8 cellular contexts compared by ENCODE assay signal in the genomic region with DNA sequence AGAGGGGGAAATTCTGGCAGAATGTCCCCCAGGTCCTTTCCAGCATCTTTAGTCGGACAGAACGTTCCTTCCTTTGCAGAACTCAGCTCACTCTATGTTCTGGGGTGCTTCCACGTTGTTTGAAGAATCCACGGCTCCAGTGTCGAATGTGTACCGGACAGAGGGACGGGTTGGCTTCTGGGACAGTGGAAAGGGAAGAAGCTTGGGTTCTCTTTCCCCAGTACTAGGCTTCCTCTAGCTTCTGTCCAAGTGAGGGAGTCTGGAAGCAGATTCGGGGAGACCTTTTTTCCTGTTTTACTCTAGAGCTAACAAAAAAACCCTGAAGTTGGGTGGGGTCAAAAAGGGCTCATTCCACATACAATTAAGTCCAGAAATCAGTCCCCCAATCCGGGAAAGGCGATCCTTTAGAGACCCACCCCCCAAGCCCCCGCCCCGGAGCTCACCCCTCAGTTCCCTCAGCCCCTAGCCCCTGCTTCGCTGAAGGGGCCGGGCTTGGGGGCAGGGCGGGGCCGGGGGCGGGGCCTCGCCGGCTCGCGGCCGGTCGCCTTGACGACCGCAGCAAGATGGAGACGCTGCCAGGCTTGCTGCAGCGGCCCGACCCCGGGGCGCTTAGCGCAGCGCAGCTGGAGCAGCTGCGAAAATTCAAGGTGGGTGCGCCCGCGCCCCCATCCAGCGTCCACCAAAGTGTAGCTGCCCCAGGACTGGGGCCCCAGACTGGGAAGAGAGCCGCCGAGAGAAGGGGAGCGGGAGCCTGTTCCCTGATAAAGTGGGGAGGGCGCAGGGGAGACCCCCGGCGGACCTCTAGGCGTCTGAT. TPM values are rescaled to one million over a fixed set of nuclear protein-coding genes. Genes with fewer than 3 reads are reported as not detected.
DNase-seq lines count a peak whose midpoint lies in the region; ATAC-seq, FAIRE-seq and TF ChIP-seq lines count a peak whose summit lies in the region.

A gene with protein sequence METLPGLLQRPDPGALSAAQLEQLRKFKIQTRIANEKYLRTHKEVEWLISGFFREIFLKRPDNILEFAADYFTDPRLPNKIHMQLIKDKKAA (plus strand): TSS at position 549 of the 814 bp plus-strand sequence. CDS start 15 bp downstream, at position 564.

- H3K27me3 ChIP-seq in effector memory CD4-positive, alpha-beta T cell (replicated peaks; ENCODE audit: control insufficient read depth, insufficient read depth, low read length, poor library complexity, severe bottlenecking): peaks cover 13% of the 10 kb centered on the region
- H3K27me3 ChIP-seq in mononuclear cell (ENCODE audit: insufficient read depth, low read length): peaks cover 68% of the 10 kb centered on the region

- no peaks in the 10 kb centered on the region for H3K36me3 Mint-ChIP-seq in activated B cell treated with CpG ODN at 0.5 μM for 24 hours (ENCODE audit: low read depth)
- no peaks in the 10 kb centered on the region for H3K36me3 Mint-ChIP-seq in stimulated activated naive CD8-positive, alpha-beta T cell treated with anti-CD3 and anti-CD28 coated beads, Interleukin-15, Interleukin-2, amounts not matched to agents 100 ng/mL and 50 ng/mL, for 24 hours (ENCODE audit: low read depth)

- intact Hi-C loops in activated B cell treated with CpG ODN at 0.5 μM for 24 hours (cut with micrococcal nuclease): loop anchor here (1.0 kb wide), 1 partner anchor 42 kb away; a partner anchor contains a TSS

- peak within 1 kb of the TSS; percentile 35 for H3K27ac Mint-ChIP-seq in activated B cell treated with CpG ODN at 0.5 μM for 24 hours
- no peak within 1 kb of the TSS for H3K27ac Mint-ChIP-seq in stimulated activated naive CD8-positive, alpha-beta T cell treated with anti-CD3 and anti-CD28 coated beads, Interleukin-15, Interleukin-2, amounts not matched to agents 100 ng/mL and 50 ng/mL, for 24 hours

- H3K4me3 ChIP-seq in effector memory CD4-positive, alpha-beta T cell (ENCODE audit: insufficient read depth, low read depth, low read length, poor library complexity, severe bottlenecking): peak within 1 kb of the TSS; percentile 50
- H3K4me3 ChIP-seq in mononuclear cell (ENCODE audit: low read length): peak within 1 kb of the TSS; percentile 38

- DNase-seq in GM12891 (ENCODE audit: insufficient read length, low spot score) (peak; percentile 93), activated B cell treated with CpG ODN at 0.5 μM for 24 hours (peak; percentile 36), SIG-M5 (lab: John Stamatoyannopoulos, UW) (no peak)
- DNase-seq in effector memory CD4-positive, alpha-beta T cell: peak in 1 of 3 donors; percentile 18

- H3K27me3 Mint-ChIP-seq in activated B cell treated with CpG ODN at 0.5 μM for 24 hours: peaks cover 50% of the 10 kb centered on the region
- peaks cover 78% of the 10 kb centered on the region for H3K27me3 Mint-ChIP-seq in stimulated activated naive CD8-positive, alpha-beta T cell treated with anti-CD3 and anti-CD28 coated beads, Interleukin-15, Interleukin-2, amounts not matched to agents 100 ng/mL and 50 ng/mL, for 24 hours

- H3K4me1 Mint-ChIP-seq in activated B cell treated with CpG ODN at 0.5 μM for 24 hours: peaks cover 27% of the 10 kb centered on the region
- peaks cover 29% of the 10 kb centered on the region for H3K4me1 Mint-ChIP-seq in stimulated activated naive CD8-positive, alpha-beta T cell treated with anti-CD3 and anti-CD28 coated beads, Interleukin-15, Interleukin-2, amounts not matched to agents 100 ng/mL and 50 ng/mL, for 24 hours (ENCODE audit: low read depth)

- H3K4me1 ChIP-seq in effector memory CD4-positive, alpha-beta T cell (ENCODE audit: control insufficient read depth, insufficient read depth, low read length, poor library complexity, severe bottlenecking): peaks cover 14% of the 10 kb centered on the region
- peaks cover 26% of the 10 kb centered on the region for H3K4me1 ChIP-seq in mononuclear cell (ENCODE audit: insufficient read depth, low read length)

- H3K4me3 Mint-ChIP-seq in activated B cell treated with CpG ODN at 0.5 μM for 24 hours: peak within 1 kb of the TSS; percentile 83
- peak within 1 kb of the TSS; percentile 75 for H3K4me3 Mint-ChIP-seq in stimulated activated naive CD8-positive, alpha-beta T cell treated with anti-CD3 and anti-CD28 coated beads, Interleukin-15, Interleukin-2, amounts not matched to agents 100 ng/mL and 50 ng/mL, for 24 hours

- no peak for FAIRE-seq in GM12891 (lab: Jason Lieb, UNC)

- H3K27ac ChIP-seq in effector memory CD4-positive, alpha-beta T cell (ENCODE audit: insufficient read depth, low read length, poor library complexity, severe bottlenecking): no peak within 1 kb of the TSS

- no peaks in the 10 kb centered on the region for H3K36me3 ChIP-seq in effector memory CD4-positive, alpha-beta T cell (ENCODE audit: control insufficient read depth, insufficient read depth, low read length)

- no peaks in the 10 kb centered on the region for H3K9me3 ChIP-seq in effector memory CD4-positive, alpha-beta T cell (ENCODE audit: control insufficient read depth, low read length)
- no peaks in the 10 kb centered on the region for H3K9me3 ChIP-seq in mononuclear cell (ENCODE audit: low read depth, low read length)

- POLR2A ChIA-PET in activated B cell treated with CpG ODN at 0.5 μM for 24 hours (lab: Charles Lee): interaction anchor here (0.8 kb wide), 1 partner anchor 109 kb away, joined by 3 read pairs; a partner anchor contains a TSS

- no peak for TF ChIP-seq CTCF in activated B cell treated with CpG ODN at 0.5 μM for 24 hours (IDR thresholded peaks at IDR 0.05)

- ATAC-seq in HG03342 (IDR thresholded peaks at IDR 0.05; ENCODE audit: unreplicated experiment) (peak; percentile 74), activated B cell treated with CpG ODN at 0.5 μM for 24 hours (ENCODE audit: low read depth) (peak; percentile 98), HG02588 (IDR thresholded peaks at IDR 0.05; ENCODE audit: unreplicated experiment) (no peak)

- CTCF ChIA-PET in activated B cell treated with CpG ODN at 0.5 μM for 24 hours (lab: Charles Lee): no interaction called here

- no peak for TF ChIP-seq POLR2A in GM12891 (IDR thresholded peaks at IDR 0.05; ENCODE audit: low read depth, low read length)

- no peaks in the 10 kb centered on the region for H3K9me3 Mint-ChIP-seq in activated B cell treated with CpG ODN at 0.5 μM for 24 hours
- no peaks in the 10 kb centered on the region for H3K9me3 Mint-ChIP-seq in stimulated activated naive CD8-positive, alpha-beta T cell treated with anti-CD3 and anti-CD28 coated beads, Interleukin-15, Interleukin-2, amounts not matched to agents 100 ng/mL and 50 ng/mL, for 24 hours

TF ChIP-seq in GM12891, 5 proteins besides CTCF, POLR2A, EP300 and RAD21:
- no peak for TF ChIP-seq POLR2AphosphoS5 (IDR thresholded peaks at IDR 0.05; ENCODE audit: low read depth, low read length)
- no peak for TF ChIP-seq POU2F2 (IDR thresholded peaks at IDR 0.05; ENCODE audit: low read depth, low read length)
- no peak for TF ChIP-seq TAF1 (IDR thresholded peaks at IDR 0.05; ENCODE audit: low read depth, low read length)
- no peak for TF ChIP-seq PAX5 (IDR thresholded peaks at IDR 0.05; ENCODE audit: insufficient read depth, low read length, severe bottlenecking)
- no peak for TF ChIP-seq SPI1 (IDR thresholded peaks at IDR 0.05; ENCODE audit: low read depth, low read length)

RNA-seq across cellular contexts. Expression of the gene that starts here (rescaled TPM):
- polyA plus RNA-seq in GM12891 (2012; ENCODE audit: low read depth, missing spikeins): not detected
- total RNA-seq in activated B cell treated with CpG ODN at 0.5 μM for 24 hours: not detected in 2 replicates
- total RNA-seq in mononuclear cell: not detected

Comparison
In these comparisons a context has a peak if more than half of its experiments do, and no peak if none do; other contexts are left out.
1. Peak in DNase-seq and ATAC-seq in activated B cell treated with CpG ODN at 0.5 μM for 24 hours; RNA of the gene not detected or under 1 TPM.